ENCODE assay signal across 8 cellular contexts in the genomic region with DNA sequence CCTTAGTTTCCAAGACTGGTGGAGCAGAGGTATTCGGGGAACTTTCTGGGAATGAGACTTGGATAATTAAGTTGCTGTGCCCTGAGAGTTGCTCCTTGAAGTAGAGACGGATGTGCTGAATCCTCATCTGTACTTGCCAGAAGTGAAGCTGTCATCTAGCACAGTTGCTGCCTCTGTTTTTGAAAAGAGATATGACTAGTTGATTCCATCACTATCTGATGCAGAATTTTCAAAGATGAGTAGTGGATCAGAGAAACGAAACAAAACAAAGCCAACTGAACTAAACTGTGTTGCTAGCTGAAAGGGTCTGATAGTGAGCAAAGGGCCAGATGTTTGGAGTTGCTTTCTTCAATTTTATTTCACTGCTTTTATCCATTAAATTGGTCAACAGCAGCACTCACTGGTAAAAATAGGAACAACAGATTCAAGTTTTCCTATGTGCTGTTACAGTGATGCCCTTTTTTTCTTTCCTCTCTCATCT. TPM values are rescaled to one million over a fixed set of nuclear protein-coding genes. Genes with fewer than 3 reads are reported as not detected.
DNase-seq lines count a peak whose midpoint lies in the region; ATAC-seq and TF ChIP-seq lines count a peak whose summit lies in the region.

No MANE protein-coding gene starts in this region.

- WGBS in right lobe of liver (ENCODE audit: insufficient coverage, low coverage, low lambda C conversion rate, missing lambda C conversion rate), result 40% methylated on average over 3 of the region's 3 CpGs

- no peak overlapping the region for H3K4me3 Mint-ChIP-seq in glutamatergic neuron (ENCODE audit: unreplicated experiment)

- TF ChIP-seq POLR2A in right lobe of liver (IDR thresholded peaks at IDR 0.05), result no peak

- no peaks in the 10 kb centered on the region for H3K27me3 ChIP-seq in brain microvascular endothelial cell (replicated peaks)
- no peaks in the 10 kb centered on the region for H3K27me3 ChIP-seq in right lobe of liver

- no peaks in the 10 kb centered on the region for H3K4me1 ChIP-seq in right lobe of liver

- peak; percentile 35 for TF ChIP-seq CTCF in brain microvascular endothelial cell (IDR thresholded peaks at IDR 0.05; ENCODE audit: low read depth, low read length, missing control alignments)
- peak; percentile 21 to 37 (median 30) for TF ChIP-seq CTCF in right lobe of liver (IDR thresholded peaks at IDR 0.05)
- no peak for TF ChIP-seq CTCF in glutamatergic neuron (IDR thresholded peaks at IDR 0.05; ENCODE audit: partially characterized antibody, unreplicated experiment)

- H3K27ac ChIP-seq in brain microvascular endothelial cell (peak overlapping the region; percentile 45), right lobe of liver (no peak overlapping the region)

- H3K27ac Mint-ChIP-seq in glutamatergic neuron (ENCODE audit: unreplicated experiment), result no peak overlapping the region

- no peaks in the 10 kb centered on the region for H3K36me3 ChIP-seq in brain microvascular endothelial cell (replicated peaks)
- no peaks in the 10 kb centered on the region for H3K36me3 ChIP-seq in right lobe of liver

- H3K36me3 Mint-ChIP-seq in glutamatergic neuron (ENCODE audit: unreplicated experiment), result no peaks in the 10 kb centered on the region

- no peaks in the 10 kb centered on the region for H3K4me1 Mint-ChIP-seq in glutamatergic neuron (ENCODE audit: low read depth, unreplicated experiment)

- no peaks in the 10 kb centered on the region for H3K9me3 Mint-ChIP-seq in glutamatergic neuron (ENCODE audit: unreplicated experiment)

- H3K27me3 Mint-ChIP-seq in glutamatergic neuron (ENCODE audit: unreplicated experiment), result no peaks in the 10 kb centered on the region

- H3K4me3 ChIP-seq in brain microvascular endothelial cell (ENCODE audit: low read depth, low read length) (no peak overlapping the region), right lobe of liver (no peak overlapping the region)

- DNase-seq in A172 (ENCODE audit: low spot score) (peak; percentile 41), HT1080 (ENCODE audit: low read depth) (peak; percentile 64), brain microvascular endothelial cell (peak; percentile 56), right lobe of liver (no peak), NCI-H1092 treated with DMSO at 0.1 percent for 48 hours (lab: John Stamatoyannopoulos, UW) (no peak), glutamatergic neuron (no peak)
- no peak for DNase-seq in NK-92 treated with Interleukin-12 subunit alpha and Interleukin-12 subunit beta, amount 100 ng/mL, for 24 hours (lab: John Stamatoyannopoulos, UW)

- no peaks in the 10 kb centered on the region for H3K9me3 ChIP-seq in right lobe of liver

- peak in 3 of 4 donors; percentile 51 to 59 (median 53) for ATAC-seq in right lobe of liver
- ATAC-seq in HG03135 (IDR thresholded peaks at IDR 0.05; ENCODE audit: unreplicated experiment), result no peak

- intact Hi-C loops in right lobe of liver (cut with DNase I), result no loop called here

- in situ Hi-C loops in brain microvascular endothelial cell (cut with HindIII; ENCODE audit: low pct_ligation_motif_present, low sequenced_read_pairs), result no loop called here

RNA-seq across cellular contexts. Expression of a gene that starts 52.7 kb away (rescaled TPM):
- 22.9 and 25.6 TPM in 2 replicates for total RNA-seq in A172 (2014; rRNA removed; shearing (Covaris generic))
- total RNA-seq in HT1080 (2014; rRNA removed; shearing (Covaris generic)), result 3.7 and 6.5 TPM in 2 replicates
- polyA plus RNA-seq in HT1080 (2015; cell fraction: cytosol; rRNA removed), result 4.1 and 5.1 TPM in 2 replicates
- 4.0 and 4.8 TPM in 2 replicates for polyA plus RNA-seq in HT1080 (2015; cell fraction: nucleus; rRNA removed)
- total RNA-seq in right lobe of liver (1 to 10 TPM; 1.9 to 4.1 (median 3.8) TPM), glutamatergic neuron (ENCODE audit: unreplicated experiment) (0.25 TPM)

Comparison
In these comparisons a context has a peak if more than half of its experiments do, and no peak if none do; other contexts are left out.
1. DNase-seq: peak in A172 (single experiment), HT1080 (single experiment) and brain microvascular endothelial cell (single experiment); none in right lobe of liver (0 of 3), NK-92 treated with Interleukin-12 subunit alpha and Interleukin-12 subunit beta, amount 100 ng/mL, for 24 hours (single experiment), NCI-H1092 treated with DMSO at 0.1 percent for 48 hours (single experiment) and glutamatergic neuron (single experiment).